Comparison of ENCODE assay signal across 8 cellular contexts in genomic region chr15:43509002-43509922, GRCh38. TPM values are rescaled to one million over a fixed set of nuclear protein-coding genes. Genes with fewer than 3 reads are reported as not detected.
A peak's percentile ranks its signal among the peaks of the same experiment; 100 is the strongest.
DNase-seq lines count a peak whose midpoint lies in the region; ATAC-seq, FAIRE-seq and TF ChIP-seq lines count a peak whose summit lies in the region.

No MANE protein-coding gene starts in this region.

- peaks cover 44% of the 10 kb centered on the region for H3K4me1 ChIP-seq in adipocyte (ENCODE audit: control insufficient read depth, insufficient read depth, low read length)
- H3K4me1 ChIP-seq in left lung, result peaks cover 3 to 13% of the 10 kb centered on the region in 2 donors

- H3K9ac ChIP-seq in adipocyte (ENCODE audit: low read length), result peak overlapping the region; percentile 85

- H3K27me3 Mint-ChIP-seq in HFFc6 (ENCODE audit: insufficient read depth), result peaks cover under 1% of the 10 kb centered on the region; the same call in 1 of the 2 replicates

- no peaks in the 10 kb centered on the region for H3K9me3 ChIP-seq in adipocyte (ENCODE audit: control insufficient read depth, low read length)
- no peaks in the 10 kb centered on the region for H3K9me3 ChIP-seq in left lung

- peaks cover 80% of the 10 kb centered on the region for H3K4me1 Mint-ChIP-seq in HFFc6 (ENCODE audit: low read depth)

- H3K9me3 Mint-ChIP-seq in HFFc6, result no peaks in the 10 kb centered on the region

- peak overlapping the region; percentile 53 to 58 for H3K27ac ChIP-seq in left lung

- H3K36me3 Mint-ChIP-seq in HFFc6 (ENCODE audit: low read depth), result no peaks in the 10 kb centered on the region

- FAIRE-seq in GM12891 (lab: Jason Lieb, UNC), result no peak

- H3K36me3 ChIP-seq in adipocyte (ENCODE audit: control insufficient read depth, insufficient read depth, low read length, severe bottlenecking) (no peaks in the 10 kb centered on the region), left lung (no peaks in the 10 kb centered on the region)

- TF ChIP-seq CTCF in HFFc6 (IDR thresholded peaks at IDR 0.05) (no peak), left lung (IDR thresholded peaks at IDR 0.05) (no peak)

- intact Hi-C loops in left lung (cut with DNase I), result no loop called here

- no peak for TF ChIP-seq POLR2A in GM12891 (IDR thresholded peaks at IDR 0.05; ENCODE audit: low read depth, low read length)

- H3K27me3 ChIP-seq in adipocyte (replicated peaks; ENCODE audit: control insufficient read depth, insufficient read depth, low read length), result no peaks in the 10 kb centered on the region
- peaks cover 0 to 8% of the 10 kb centered on the region in 2 donors for H3K27me3 ChIP-seq in left lung

- no peak for ATAC-seq in left lung
- ATAC-seq in HG03354 (IDR thresholded peaks at IDR 0.05; ENCODE audit: poor library complexity, severe bottlenecking, unreplicated experiment), result no peak
- ATAC-seq in HG03439 (IDR thresholded peaks at IDR 0.05; ENCODE audit: unreplicated experiment), result no peak

- DNase-seq in A172 (ENCODE audit: low spot score) (peak; percentile 37), HFFc6 (peak; percentile 39), adipocyte (ENCODE audit: low read depth) (peak; percentile 72), left lung (no peak), SIG-M5 (lab: John Stamatoyannopoulos, UW) (no peak), GM12891 (ENCODE audit: insufficient read length, low spot score) (no peak)

- peak overlapping the region; percentile 97 for H3K27ac Mint-ChIP-seq in HFFc6

- peak overlapping the region; percentile 94 for H3K4me3 Mint-ChIP-seq in HFFc6

- H3K4me3 ChIP-seq in adipocyte (ENCODE audit: low read length) (peak overlapping the region; percentile 82), left lung (peak overlapping the region in 1 of 2 donors; percentile 62)

TF ChIP-seq in GM12891, 5 proteins besides CTCF, POLR2A, EP300 and RAD21:
- TF ChIP-seq SPI1 (IDR thresholded peaks at IDR 0.05; ENCODE audit: low read depth, low read length) (no peak), POLR2AphosphoS5 (IDR thresholded peaks at IDR 0.05; ENCODE audit: low read depth, low read length) (no peak), PAX5 (IDR thresholded peaks at IDR 0.05; ENCODE audit: insufficient read depth, low read length, severe bottlenecking) (no peak), POU2F2 (IDR thresholded peaks at IDR 0.05; ENCODE audit: low read depth, low read length) (no peak), TAF1 (IDR thresholded peaks at IDR 0.05; ENCODE audit: low read depth, low read length) (no peak)

RNA-seq across cellular contexts. Expression of gene MAP1A, which starts 8.1 kb away (rescaled TPM):
- 45.0 and 53.1 TPM in 2 replicates for total RNA-seq in A172 (2014; rRNA removed; shearing (Covaris generic))
- total RNA-seq in HFFc6 (2021; fragmentation: NEBNext Ultra II Directional; extraction: Animal tissue kit (Norgen Biotek cat#: 25700)), result 100 to 1,000 TPM; 136 to 174 (median 169) TPM
- 10 to 100 TPM; 12.7 to 13.4 TPM for total RNA-seq in left lung
- polyA plus RNA-seq in GM12891 (2012; ENCODE audit: low read depth, missing spikeins), result 0.09 TPM

RNA-seq across cellular contexts. Expression of gene TP53BP1, which starts 16.3 kb away (rescaled TPM):
- total RNA-seq in A172 (2014; rRNA removed; shearing (Covaris generic)), result 42.3 and 43.7 TPM in 2 replicates
- total RNA-seq in HFFc6 (2021; fragmentation: NEBNext Ultra II Directional; extraction: Animal tissue kit (Norgen Biotek cat#: 25700)), result 10 to 100 TPM; 44.7 to 49.5 (median 46.4) TPM
- total RNA-seq in left lung, result 10 to 100 TPM; 32.7 to 42.4 TPM
- 16.5 TPM for polyA plus RNA-seq in GM12891 (2012; ENCODE audit: low read depth, missing spikeins)

Comparison
In these comparisons a context has a peak if more than half of its experiments do, and no peak if none do; other contexts are left out.
1. DNase-seq: peak in A172 (single experiment), HFFc6 (single experiment) and adipocyte (single experiment); none in left lung (0 of 2), SIG-M5 (single experiment) and GM12891 (single experiment).